9 cellular contexts compared by ENCODE assay signal in genomic region chr1:98045211-98046030, GRCh38.
A peak's percentile ranks its signal among the peaks of the same experiment; 100 is the strongest.
DNase-seq lines count a peak whose midpoint lies in the region; ATAC-seq and TF ChIP-seq lines count a peak whose summit lies in the region.
"Had no signal": no experiment of that assay in that cellular context is flagged by ENCODE, and none has a peak within 500 bp of the region (broad histone marks: within the 10 kb centered on the region; RNA-seq: fewer than 3 reads in every experiment).

No MANE protein-coding gene starts in this region.

- TF ChIP-seq CTCF in heart left ventricle (IDR thresholded peaks at IDR 0.05) (no peak), sigmoid colon (IDR thresholded peaks at IDR 0.05) (no peak)

- DNase-seq in NCI-H748 (lab: John Stamatoyannopoulos, UW; ENCODE audit: unreplicated experiment) (peak; percentile 57), NCI-H748 treated with DMSO at 0.1 percent for 48 hours (lab: John Stamatoyannopoulos, UW) (no peak), heart left ventricle (peak in 1 of 5 donors; percentile 44), sigmoid colon (no peak), NCI-H510A treated with DMSO at 0.1 percent for 48 hours (lab: John Stamatoyannopoulos, UW) (no peak), NCI-H187 (lab: John Stamatoyannopoulos, UW) (no peak), foreskin melanocyte (no peak)
- DNase-seq in activated T-cell treated with anti-CD3 and anti-CD28 coated beads, Interleukin-2, amount 50 U/mL, for 72 hours: peak in 1 of 2 donors; percentile 11

- intact Hi-C loops in heart left ventricle (cut with DNase I): loop anchor here in 1 of 10 donors (10.0 kb wide), 1 partner anchor 381 kb away; no protein-coding TSS in a partner anchor
- intact Hi-C loops in sigmoid colon (cut with DNase I): no loop called here

- H3K4me1 Mint-ChIP-seq in activated T-cell treated with anti-CD3 and anti-CD28 coated beads, Interleukin-2, amount 50 U/mL, for 72 hours (ENCODE audit: low read depth): peaks cover 36% of the 10 kb centered on the region

- H3K27ac Mint-ChIP-seq in activated T-cell treated with anti-CD3 and anti-CD28 coated beads, Interleukin-2, amount 50 U/mL, for 72 hours: no peak overlapping the region

- H3K27ac ChIP-seq in heart left ventricle (no peak overlapping the region), sigmoid colon (no peak overlapping the region)
- H3K27ac ChIP-seq: BLaER1 had no signal

- H3K27me3 Mint-ChIP-seq in activated T-cell treated with anti-CD3 and anti-CD28 coated beads, Interleukin-2, amount 50 U/mL, for 72 hours (ENCODE audit: low read depth): peaks cover 73% of the 10 kb centered on the region

- H3K36me3 Mint-ChIP-seq in activated T-cell treated with anti-CD3 and anti-CD28 coated beads, Interleukin-2, amount 50 U/mL, for 72 hours (ENCODE audit: insufficient read depth in 2 of 2): peaks cover 0 to 5% of the 10 kb centered on the region in 2 donors

- H3K27me3 ChIP-seq in heart left ventricle: peaks cover 20 to 91% (median 60%) of the 10 kb centered on the region in 9 donors
- H3K27me3 ChIP-seq in sigmoid colon: peaks cover 22 to 67% (median 46%) of the 10 kb centered on the region in 3 donors

- ATAC-seq in activated T-cell treated with anti-CD3 and anti-CD28 coated beads, Interleukin-2, amount 50 U/mL, for 72 hours (replicated peaks in 1 of 2): peak; percentile 29 to 50
- ATAC-seq in heart left ventricle: no peak

- TF ChIP-seq POLR2A in heart left ventricle (IDR thresholded peaks at IDR 0.05): no peak
- TF ChIP-seq POLR2A in sigmoid colon (IDR thresholded peaks at IDR 0.05): no peak

- no peaks in the 10 kb centered on the region for H3K9me3 Mint-ChIP-seq in activated T-cell treated with anti-CD3 and anti-CD28 coated beads, Interleukin-2, amount 50 U/mL, for 72 hours

- TF ChIP-seq EP300 in sigmoid colon (IDR thresholded peaks at IDR 0.05): no peak

- H3K4me3 Mint-ChIP-seq in activated T-cell treated with anti-CD3 and anti-CD28 coated beads, Interleukin-2, amount 50 U/mL, for 72 hours: peak overlapping the region; percentile 87 to 95

- H3K36me3 ChIP-seq in heart left ventricle: no peaks in the 10 kb centered on the region
- H3K36me3 ChIP-seq in sigmoid colon: no peaks in the 10 kb centered on the region
- H3K36me3 ChIP-seq: BLaER1 had no signal

- H3K9me3 ChIP-seq in heart left ventricle (no peaks in the 10 kb centered on the region), sigmoid colon (no peaks in the 10 kb centered on the region)
- H3K9me3 ChIP-seq: BLaER1 had no signal

- H3K4me1 ChIP-seq in heart left ventricle: peaks cover 0 to 31% (median 11%) of the 10 kb centered on the region in 12 donors
- peaks cover 0 to 29% (median 23%) of the 10 kb centered on the region in 4 donors for H3K4me1 ChIP-seq in sigmoid colon
- H3K4me1 ChIP-seq: BLaER1 had no signal

- H3K4me3 ChIP-seq in heart left ventricle (peak overlapping the region; percentile 22 to 55 (median 44)), sigmoid colon (peak overlapping the region in 3 of 4 donors; percentile 31 to 49 (median 47))
- H3K4me3 ChIP-seq: BLaER1 had no signal

- WGBS in heart left ventricle, 4 donors: 1% methylated on average over 21 to 70 of the region's 70 CpGs
- 2 to 5% methylated on average over 70 of the region's 70 CpGs for WGBS in sigmoid colon, 2 donors

Comparison
In these comparisons a context has a peak if more than half of its experiments do, and no peak if none do; other contexts are left out.
1. ATAC-seq: peak in activated T-cell treated with anti-CD3 and anti-CD28 coated beads, Interleukin-2, amount 50 U/mL, for 72 hours (2 of 2); none in heart left ventricle (0 of 4).